ENCODE assay signal across 16 cellular contexts in genomic region chr7:32516551-32517082, GRCh38. TPM values are rescaled to one million over a fixed set of nuclear protein-coding genes. Genes with fewer than 3 reads are reported as not detected.
DNase-seq lines count a peak whose midpoint lies in the region; ATAC-seq and TF ChIP-seq lines count a peak whose summit lies in the region.
"Had no signal": no experiment of that assay in that cellular context is flagged by ENCODE, and none has a peak within 500 bp of the region (broad histone marks: within the 10 kb centered on the region; RNA-seq: fewer than 3 reads in every experiment).

No MANE protein-coding gene starts in this region.

- H3K27me3 Mint-ChIP-seq in naive thymus-derived CD4-positive, alpha-beta T cell: no peaks in the 10 kb centered on the region
- no peaks in the 10 kb centered on the region for H3K27me3 Mint-ChIP-seq in CD4-positive, alpha-beta T cell
- H3K27me3 Mint-ChIP-seq: activated CD4-positive, alpha-beta T cell treated with anti-CD3 and anti-CD28 coated beads, Interleukin-2, amount 10 ng/mL, durations not matched to agents 7 days and 5 days; type B pancreatic cell had no signal

- POLR2A ChIA-PET in naive thymus-derived CD4-positive, alpha-beta T cell (lab: Charles Lee): interaction anchor here (0.6 to 2.8 kb wide), 2 partner anchors 21 to 259 kb away, joined by 4 to 7 read pairs; partner anchors contain the start of gene AVL9
- POLR2A ChIA-PET in CD4-positive, alpha-beta T cell (lab: Charles Lee): interaction anchor here (1.2 to 1.7 kb wide), 2 partner anchors 21 to 27 kb away, joined by 4 to 11 read pairs; partner anchors contain the start of genes AVL9 and LSM5

- peaks cover 23 to 78% (median 68%) of the 10 kb centered on the region in 7 donors for H3K4me1 Mint-ChIP-seq in naive thymus-derived CD4-positive, alpha-beta T cell
- peaks cover 68% of the 10 kb centered on the region for H3K4me1 Mint-ChIP-seq in CD4-positive, alpha-beta T cell (ENCODE audit: low read depth)

- H3K27me3 ChIP-seq in naive thymus-derived CD4-positive, alpha-beta T cell (ENCODE audit: control insufficient read depth in 2 of 2, insufficient read depth in 2 of 2, low read length in 2 of 2): no peaks in the 10 kb centered on the region
- H3K27me3 ChIP-seq in H7 (ENCODE audit: control insufficient read depth, insufficient read depth, low read length): no peaks in the 10 kb centered on the region; the same call in 1 of the 2 replicates
- H3K27me3 ChIP-seq in CD4-positive, alpha-beta T cell (ENCODE audit: control insufficient read depth, insufficient read depth, low read length): no peaks in the 10 kb centered on the region
- H3K27me3 ChIP-seq: pancreas had no signal

- ATAC-seq in GM18868 (IDR thresholded peaks at IDR 0.05; ENCODE audit: unreplicated experiment) (peak; percentile 3), GM21390 (IDR thresholded peaks at IDR 0.05; ENCODE audit: unreplicated experiment) (no peak)
- ATAC-seq in naive thymus-derived CD4-positive, alpha-beta T cell: no peak
- ATAC-seq in CD4-positive, alpha-beta T cell (ENCODE audit: poor library complexity): no peak

- no peak overlapping the region for H3K4me3 ChIP-seq in choroid plexus epithelial cell (ENCODE audit: low read depth, low read length)
- H3K4me3 ChIP-seq in naive thymus-derived CD4-positive, alpha-beta T cell (ENCODE audit: low read length): no peak overlapping the region
- no peak overlapping the region for H3K4me3 ChIP-seq in H7 (ENCODE audit: insufficient read depth, low read depth, low read length)
- H3K4me3 ChIP-seq: pancreas had no signal

- intact Hi-C loops in naive thymus-derived CD4-positive, alpha-beta T cell (cut with micrococcal nuclease): no loop called here
- intact Hi-C loops in CD4-positive, alpha-beta T cell (cut with DNase I, micrococcal nuclease): no loop called here

- TF ChIP-seq CTCF in choroid plexus epithelial cell (conservative IDR thresholded peaks at IDR 0.05; ENCODE audit: low read depth, low read length): no peak
- TF ChIP-seq CTCF in CD4-positive, alpha-beta T cell (IDR thresholded peaks at IDR 0.05): no peak

- peaks cover 0 to 4% (median 0%) of the 10 kb centered on the region in 3 experiments for H3K9me3 ChIP-seq in naive thymus-derived CD4-positive, alpha-beta T cell (ENCODE audit: control insufficient read depth in 2 of 3, low read length in 3 of 3)
- H3K9me3 ChIP-seq in CD4-positive, alpha-beta T cell (ENCODE audit: control insufficient read depth, low read length): no peaks in the 10 kb centered on the region
- H3K9me3 ChIP-seq: pancreas had no signal

- peaks cover 0 to 22% (median 5%) of the 10 kb centered on the region in 11 donors for H3K9me3 Mint-ChIP-seq in naive thymus-derived CD4-positive, alpha-beta T cell
- peaks cover 6% of the 10 kb centered on the region for H3K9me3 Mint-ChIP-seq in CD4-positive, alpha-beta T cell

- peaks cover 0 to 3% (median 0%) of the 10 kb centered on the region in 3 experiments for H3K36me3 ChIP-seq in naive thymus-derived CD4-positive, alpha-beta T cell (ENCODE audit: control insufficient read depth in 2 of 3, insufficient read depth in 3 of 3, low read length in 3 of 3)
- H3K36me3 ChIP-seq in H7 (replicated peaks; ENCODE audit: control insufficient read depth, insufficient read depth, low read length): no peaks in the 10 kb centered on the region; the same call in 1 of the 2 replicates
- H3K36me3 ChIP-seq: pancreas had no signal

- peak overlapping the region in 5 of 9 donors; percentile 3 to 93 (median 81) for H3K27ac Mint-ChIP-seq in naive thymus-derived CD4-positive, alpha-beta T cell
- H3K27ac Mint-ChIP-seq in CD4-positive, alpha-beta T cell: no peak overlapping the region
- H3K27ac Mint-ChIP-seq: type B pancreatic cell had no signal

- H3K36me3 Mint-ChIP-seq in naive thymus-derived CD4-positive, alpha-beta T cell: peaks cover 12 to 62% (median 33%) of the 10 kb centered on the region in 5 donors
- peaks cover 62% of the 10 kb centered on the region for H3K36me3 Mint-ChIP-seq in CD4-positive, alpha-beta T cell (ENCODE audit: low read depth)

- peak overlapping the region in 2 of 10 donors; percentile 51 to 72 for H3K4me3 Mint-ChIP-seq in naive thymus-derived CD4-positive, alpha-beta T cell
- no peak overlapping the region for H3K4me3 Mint-ChIP-seq in CD4-positive, alpha-beta T cell
- H3K4me3 Mint-ChIP-seq: activated CD4-positive, alpha-beta T cell treated with anti-CD3 and anti-CD28 coated beads, Interleukin-2, amount 10 ng/mL, durations not matched to agents 7 days and 5 days; type B pancreatic cell had no signal

- no peak overlapping the region for H3K27ac ChIP-seq in naive thymus-derived CD4-positive, alpha-beta T cell (ENCODE audit: low read depth, low read length)
- H3K27ac ChIP-seq in CD4-positive, alpha-beta T cell (ENCODE audit: low read depth, low read length): no peak overlapping the region
- H3K27ac ChIP-seq: KMS-11 had no signal

- peak; percentile 70 for DNase-seq in LHCN-M2 (ENCODE audit: low read depth)
- DNase-seq in choroid plexus epithelial cell (ENCODE audit: low read depth): peak; percentile 79
- DNase-seq in naive thymus-derived CD4-positive, alpha-beta T cell: no peak
- DNase-seq in NCI-H2227 treated with DMSO at 0.1 percent for 48 hours (lab: John Stamatoyannopoulos, UW): no peak
- no peak for DNase-seq in H7
- DNase-seq in CD4-positive, alpha-beta T cell: no peak
- DNase-seq: DMS53; effector CD4-positive, alpha-beta T cell; NCI-H187; NCI-H526 treated with DMSO at 0.1 percent for 48 hours; pancreas had no signal

- H3K4me1 ChIP-seq in naive thymus-derived CD4-positive, alpha-beta T cell (ENCODE audit: control insufficient read depth in 2 of 2, insufficient read depth in 2 of 2, low read length in 2 of 2): peaks cover 4 to 28% of the 10 kb centered on the region in 2 donors

- CTCF ChIA-PET in naive thymus-derived CD4-positive, alpha-beta T cell (lab: Charles Lee): no interaction called here
- CTCF ChIA-PET in CD4-positive, alpha-beta T cell (lab: Charles Lee): no interaction called here

RNA-seq across cellular contexts. Expression of gene AVL9, which starts 21.3 kb away (rescaled TPM):
- 60.3 and 75.9 TPM in 2 replicates for total RNA-seq in LHCN-M2 (2014; rRNA removed)
- 30.3 TPM for polyA plus RNA-seq in LHCN-M2 (2012)
- total RNA-seq in naive thymus-derived CD4-positive, alpha-beta T cell: 10 to 100 TPM; 30.9 to 57.9 (median 45.3) TPM
- 10 to 100 TPM in 1 of 2 donors, 1 to 10 TPM in 1; 8.0 to 11.4 TPM for polyA plus RNA-seq in naive thymus-derived CD4-positive, alpha-beta T cell
- total RNA-seq in H7 (2014; rRNA removed; shearing (Covaris generic)): 35.3 and 50.1 TPM in 2 replicates
- total RNA-seq in CD4-positive, alpha-beta T cell: 10 to 100 TPM; 23.3 to 25.4 TPM

RNA-seq across cellular contexts. Expression of gene LSM5, which starts 26.4 kb away (rescaled TPM):
- 75.4 and 107 TPM in 2 replicates for total RNA-seq in LHCN-M2 (2014; rRNA removed)
- 81.3 TPM for polyA plus RNA-seq in LHCN-M2 (2012)
- total RNA-seq in naive thymus-derived CD4-positive, alpha-beta T cell: 10 to 100 TPM; 21.5 to 58.8 (median 39.4) TPM
- 100 to 1,000 TPM; 112 to 165 TPM for polyA plus RNA-seq in naive thymus-derived CD4-positive, alpha-beta T cell
- 41.6 and 48.3 TPM in 2 replicates for total RNA-seq in H7 (2014; rRNA removed; shearing (Covaris generic))
- 10 to 100 TPM; 28.2 to 28.7 TPM for total RNA-seq in CD4-positive, alpha-beta T cell

Comparison
In these comparisons a context has a peak if more than half of its experiments do, and no peak if none do; other contexts are left out.
1. DNase-seq: peak in LHCN-M2 (single experiment) and choroid plexus epithelial cell (single experiment); none in naive thymus-derived CD4-positive, alpha-beta T cell (0 of 9), NCI-H2227 treated with DMSO at 0.1 percent for 48 hours (single experiment), H7 (single experiment) and CD4-positive, alpha-beta T cell (0 of 10).